18 cellular contexts compared by ENCODE assay signal in genomic region chr7:92739091-92739490, GRCh38.
"Had no signal": no experiment of that assay in that cellular context is flagged by ENCODE, and none has a peak within 500 bp of the region (broad histone marks: within the 10 kb centered on the region; RNA-seq: fewer than 3 reads in every experiment).

No MANE protein-coding gene starts in this region.

- H3K27me3 Mint-ChIP-seq: memory B cell, progenitor cell of endocrine pancreas had no signal

- H3K27ac ChIP-seq: adrenal gland, gastrocnemius medialis, heart right ventricle, left lung had no signal

- H3K4me1 ChIP-seq: gastrocnemius medialis, left lung had no signal

- H3K4me3 Mint-ChIP-seq: memory B cell, nephron had no signal

- H3K27me3 ChIP-seq: adrenal gland, gastrocnemius medialis, heart right ventricle, left lung, transverse colon had no signal

- H3K36me3 ChIP-seq: adrenal gland, gastrocnemius medialis, heart right ventricle, left lung, transverse colon had no signal

- H3K9me3 ChIP-seq: adrenal gland, gastrocnemius medialis, heart right ventricle, left lung, transverse colon had no signal

- FAIRE-seq: islet of Langerhans had no signal

- ATAC-seq: activated CD4-positive, CD25-positive, alpha-beta regulatory T cell treated with anti-CD3 and anti-CD28 coated beads, Interleukin-2, amount 50 U/mL, for 24 hours; gastrocnemius medialis; heart right ventricle; left lung; right cardiac atrium had no signal

- H3K4me3 ChIP-seq: adrenal gland, gastrocnemius medialis, heart right ventricle, left lung, transverse colon had no signal

- H3K4me1 Mint-ChIP-seq: memory B cell, nephron had no signal

- H3K27ac Mint-ChIP-seq: memory B cell, nephron, progenitor cell of endocrine pancreas had no signal

- DNase-seq: activated T-cell treated with anti-CD3 and anti-CD28 coated beads for 4 hours; adrenal gland; caudate nucleus; cortex of kidney; effector CD8-positive, alpha-beta T cell; gastrocnemius medialis; heart right ventricle; left lung; occipital lobe; right cardiac atrium; stimulated activated naive CD4-positive, alpha-beta T cell; substantia nigra; transverse colon had no signal

- H3K9me3 Mint-ChIP-seq: memory B cell had no signal
